ENCODE assay signal across 1 cellular context in the genomic region with DNA sequence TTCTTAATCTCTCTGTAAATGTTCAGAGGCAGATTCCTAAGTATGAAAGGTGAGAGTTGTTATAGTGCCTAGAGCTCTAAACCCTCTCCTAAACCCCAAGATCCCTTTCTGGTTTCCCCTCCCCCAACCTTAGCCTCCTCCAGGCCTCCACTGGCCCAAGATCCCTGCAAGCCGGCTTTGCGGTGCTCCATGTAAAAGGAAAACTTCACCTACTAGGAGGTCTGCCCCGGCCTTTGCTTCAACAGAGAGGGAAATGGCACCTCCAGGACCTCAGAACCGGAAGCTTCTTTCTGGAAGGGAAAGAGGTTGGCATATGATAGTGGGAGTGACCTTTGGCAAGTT.
TF ChIP-seq lines count a peak whose summit lies in the region.

No MANE protein-coding gene starts in this region.

TF ChIP-seq in A549, 52 proteins besides CTCF, POLR2A, EP300 and RAD21 (continued from another document):
- TF ChIP-seq KDM5A (IDR thresholded peaks at IDR 0.05) = no peak
